ENCODE assay signal across 8 cellular contexts in genomic region chr4:70839537-70840093, GRCh38. TPM values are rescaled to one million over a fixed set of nuclear protein-coding genes. Genes with fewer than 3 reads are reported as not detected.
DNase-seq lines count a peak whose midpoint lies in the region.

Gene GRSF1 (minus strand): TSS chr4:70839890. CDS start chr4:70839827, 63 bp downstream.

- H3K36me3 ChIP-seq in H7 (replicated peaks; ENCODE audit: control insufficient read depth, insufficient read depth, low read length) (peaks cover 3% of the 10 kb centered on the region), SJCRH30 (peaks cover 16% of the 10 kb centered on the region), neuronal stem cell (replicated peaks in 1 of 2; ENCODE audit: control insufficient read depth in 2 of 2, insufficient read depth in 2 of 2, low read length in 2 of 2) (peaks cover 7 to 28% of the 10 kb centered on the region in 2 donors), subcutaneous abdominal adipose tissue (ENCODE audit: control insufficient read depth in 5 of 5, insufficient read depth in 5 of 5, low read length in 5 of 5) (peaks cover 0 to 8% (median 7%) of the 10 kb centered on the region in 5 donors)

- peak within 1 kb of the TSS; percentile 99 for H3K23ac ChIP-seq in neuronal stem cell (ENCODE audit: low read depth, low read length, poor library complexity)

- H3K9me3 ChIP-seq in SJCRH30 (replicated peaks) (no peaks in the 10 kb centered on the region), neuronal stem cell (replicated peaks in 1 of 2; ENCODE audit: control insufficient read depth in 2 of 2, insufficient read depth in 1 of 2, low read depth in 1 of 2, low read length in 2 of 2) (peaks cover 0 to 1% of the 10 kb centered on the region in 2 donors), subcutaneous abdominal adipose tissue (ENCODE audit: control insufficient read depth in 5 of 5, low read length in 5 of 5) (no peaks in the 10 kb centered on the region)

- H3K9ac ChIP-seq in neuronal stem cell (ENCODE audit: low read depth, low read length, poor library complexity): peak within 1 kb of the TSS; percentile 82
- peak within 1 kb of the TSS; percentile 78 to 92 (median 89) for H3K9ac ChIP-seq in subcutaneous abdominal adipose tissue (ENCODE audit: low read length in 5 of 5)

- peaks cover 4% of the 10 kb centered on the region for H3K79me1 ChIP-seq in neuronal stem cell (ENCODE audit: low read depth, low read length)

- H2BK5ac ChIP-seq in neuronal stem cell (ENCODE audit: low read length): peak within 1 kb of the TSS; percentile 93

- H3K27me3 ChIP-seq in H7 (ENCODE audit: control insufficient read depth, insufficient read depth, low read length) (no peaks in the 10 kb centered on the region), SJCRH30 (no peaks in the 10 kb centered on the region), neuronal stem cell (ENCODE audit: control insufficient read depth in 3 of 3, insufficient read depth in 3 of 3, low read depth in 1 of 3, low read length in 3 of 3) (no peaks in the 10 kb centered on the region), subcutaneous abdominal adipose tissue (ENCODE audit: control insufficient read depth in 5 of 5, insufficient read depth in 4 of 5, low read length in 5 of 5) (no peaks in the 10 kb centered on the region)

- H2AK5ac ChIP-seq in neuronal stem cell (ENCODE audit: low read depth, low read length): peak within 1 kb of the TSS; percentile 4

- no CpG with 5 or more reads among the region's 59 CpGs for WGBS in neuronal stem cell (ENCODE audit: extremely low coverage in 2 of 2, insufficient read length in 2 of 2, insufficient replicate concordance in 1 of 2), 2 donors

- H3K4me3 ChIP-seq in H7 (ENCODE audit: insufficient read depth, low read depth, low read length): peak within 1 kb of the TSS; percentile 76
- H3K4me3 ChIP-seq in SJCRH30: peak within 1 kb of the TSS; percentile 95
- H3K4me3 ChIP-seq in neuronal stem cell (ENCODE audit: low read length in 2 of 2): peak within 1 kb of the TSS; percentile 85 to 99
- H3K4me3 ChIP-seq in subcutaneous abdominal adipose tissue (ENCODE audit: low read depth in 1 of 5, low read length in 5 of 5): peak within 1 kb of the TSS; percentile 77 to 89 (median 87)

- peak within 1 kb of the TSS; percentile 71 for H3K27ac ChIP-seq in SJCRH30
- H3K27ac ChIP-seq in neuronal stem cell (replicated peaks; ENCODE audit: low read length): peak within 1 kb of the TSS; percentile 61
- H3K27ac ChIP-seq in subcutaneous abdominal adipose tissue (ENCODE audit: low read depth, low read length): peak within 1 kb of the TSS; percentile 81

- peak within 1 kb of the TSS; percentile 98 for H3K18ac ChIP-seq in neuronal stem cell (ENCODE audit: low read length)

- no peak within 1 kb of the TSS for H4K91ac ChIP-seq in neuronal stem cell (ENCODE audit: low read depth, low read length, poor library complexity)

- H4K8ac ChIP-seq in neuronal stem cell (ENCODE audit: low read depth, low read length): peak within 1 kb of the TSS; percentile 65

- H3K4me2 ChIP-seq in neuronal stem cell (ENCODE audit: insufficient read depth, low read length, poor library complexity, severe bottlenecking): peak within 1 kb of the TSS; percentile 75

- H2BK12ac ChIP-seq in neuronal stem cell (ENCODE audit: low read length): peak within 1 kb of the TSS; percentile 58

- no peak within 1 kb of the TSS for H3K4ac ChIP-seq in neuronal stem cell (ENCODE audit: low read length)

- DNase-seq in GF-D8 (lab: John Stamatoyannopoulos, UW) (peak; percentile 58), H7 (peak; percentile 98), M059J (ENCODE audit: low read depth) (peak; percentile 77), SJCRH30 (peak; percentile 97 to 98), foreskin melanocyte (peak; percentile 81), neuronal stem cell (ENCODE audit: low spot score) (peak; percentile 87)
- DNase-seq in activated gamma-delta T cell treated with anti-CD3 and anti-CD28 coated beads, Interleukin-2, amount 50 U/mL, for 16 hours (ENCODE audit: low read depth): peak; percentile 92

- H2BK120ac ChIP-seq in neuronal stem cell (ENCODE audit: low read depth, low read length): no peak within 1 kb of the TSS

- H3K4me1 ChIP-seq in SJCRH30 (no peaks in the 10 kb centered on the region; the same call in none of the 2 replicates), neuronal stem cell (ENCODE audit: control insufficient read depth in 2 of 2, insufficient read depth in 1 of 2, low read depth in 1 of 2, low read length in 2 of 2) (no peaks in the 10 kb centered on the region), subcutaneous abdominal adipose tissue (ENCODE audit: control insufficient read depth in 5 of 5, insufficient read depth in 5 of 5, low read length in 5 of 5) (peaks cover 3 to 22% (median 20%) of the 10 kb centered on the region in 5 donors)

- H2AFZ ChIP-seq in neuronal stem cell (ENCODE audit: low read length): peak within 1 kb of the TSS; percentile 90

- H2BK15ac ChIP-seq in neuronal stem cell (ENCODE audit: low read length): no peak within 1 kb of the TSS

- H3K14ac ChIP-seq in neuronal stem cell (ENCODE audit: low read length): peak within 1 kb of the TSS; percentile 97

RNA-seq across cellular contexts. Expression of gene GRSF1, which starts in this region (rescaled TPM):
- total RNA-seq in H7 (2014; rRNA removed; shearing (Covaris generic)): 132 and 147 TPM in 2 replicates
- 38.0 and 61.5 TPM in 2 replicates for total RNA-seq in M059J (2014; rRNA removed; shearing (Covaris generic))
- 114 and 121 TPM in 2 replicates for total RNA-seq in SJCRH30 (2014; rRNA removed; shearing (Covaris generic))
- 46.1 TPM for polyA plus RNA-seq in neuronal stem cell (2013, experiment 1 of 2)
- 46.2 TPM for polyA plus RNA-seq in neuronal stem cell (2013, experiment 2 of 2)

Comparison
In these comparisons a context has a peak if more than half of its experiments do, and no peak if none do; other contexts are left out.
1. Peak in every context shown above with its lines: DNase-seq, H3K4me3 ChIP-seq and H3K27ac ChIP-seq.